Comparison of ENCODE assay signal across 23 cellular contexts in the genomic region with DNA sequence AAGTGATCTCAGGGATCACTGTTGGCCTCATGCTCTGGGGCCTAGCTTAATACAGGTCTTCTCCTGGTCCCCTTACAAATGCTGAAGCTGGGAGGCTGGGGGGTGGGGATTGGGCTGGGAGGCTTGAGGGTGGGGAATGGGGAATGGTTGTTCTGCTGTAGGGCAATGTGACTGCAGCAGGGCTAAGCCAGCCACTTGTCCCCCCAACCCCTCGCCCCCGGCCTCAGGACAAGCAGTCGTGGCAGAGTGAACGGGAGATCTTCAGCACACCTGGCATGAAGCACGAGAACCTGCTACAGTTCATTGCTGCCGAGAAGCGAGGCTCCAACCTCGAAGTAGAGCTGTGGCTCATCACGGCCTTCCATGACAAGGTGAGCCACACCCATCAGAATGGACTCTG. TPM values are rescaled to one million over a fixed set of nuclear protein-coding genes. Genes with fewer than 3 reads are reported as not detected.
DNase-seq lines count a peak whose midpoint lies in the region; ATAC-seq and TF ChIP-seq lines count a peak whose summit lies in the region.
"Had no signal": no experiment of that assay in that cellular context is flagged by ENCODE, and none has a peak within 500 bp of the region (broad histone marks: within the 10 kb centered on the region; RNA-seq: fewer than 3 reads in every experiment).

No MANE protein-coding gene starts in this region.

- H3K4me1 ChIP-seq in esophagus muscularis mucosa: peaks cover 0 to 9% (median 2%) of the 10 kb centered on the region in 4 donors
- H3K4me1 ChIP-seq: A549, BE2C had no signal

- no peak overlapping the region for H3K4me3 Mint-ChIP-seq in activated CD8-positive, alpha-beta memory T cell treated with anti-CD3 and anti-CD28 coated beads, Interleukin-2, amount 10 ng/mL, durations not matched to agents 7 days and 5 days
- no peak overlapping the region for H3K4me3 Mint-ChIP-seq in progenitor cell of endocrine pancreas (ENCODE audit: low read depth)
- H3K4me3 Mint-ChIP-seq: CD14-positive monocyte; CD4-positive, alpha-beta T cell; CD8-positive, alpha-beta memory T cell; GM23338; H9 had no signal

- intact Hi-C loops in esophagus muscularis mucosa (cut with DNase I): loop anchor here (2.0 kb wide), 1 partner anchor 132 kb away; the partner anchor contains the start of gene XYLB

- ATAC-seq in activated CD8-positive, alpha-beta memory T cell treated with anti-CD3 and anti-CD28 coated beads, Interleukin-2, amount 10 ng/mL, durations not matched to agents 7 days and 5 days: no peak

- peaks cover 6% of the 10 kb centered on the region for H3K36me3 Mint-ChIP-seq in activated CD8-positive, alpha-beta memory T cell treated with anti-CD3 and anti-CD28 coated beads, Interleukin-2, amount 10 ng/mL, durations not matched to agents 7 days and 5 days
- H3K36me3 Mint-ChIP-seq in progenitor cell of endocrine pancreas (ENCODE audit: insufficient read depth): peaks cover 20% of the 10 kb centered on the region

- no peaks in the 10 kb centered on the region for H3K27me3 Mint-ChIP-seq in activated CD8-positive, alpha-beta memory T cell treated with anti-CD3 and anti-CD28 coated beads, Interleukin-2, amount 10 ng/mL, durations not matched to agents 7 days and 5 days
- H3K27me3 Mint-ChIP-seq in progenitor cell of endocrine pancreas: no peaks in the 10 kb centered on the region
- H3K27me3 Mint-ChIP-seq: CD4-positive, alpha-beta T cell; CD8-positive, alpha-beta memory T cell had no signal

- H3K27me3 ChIP-seq in esophagus muscularis mucosa: no peaks in the 10 kb centered on the region
- H3K27me3 ChIP-seq: BE2C; BLaER1 treated with 17β-estradiol and CSF1 and Interleukin-3, amounts not matched to agents 10 nM and 100 nM had no signal

- TF ChIP-seq CTCF in esophagus muscularis mucosa (IDR thresholded peaks at IDR 0.05): no peak
- TF ChIP-seq CTCF in progenitor cell of endocrine pancreas (IDR thresholded peaks at IDR 0.05; ENCODE audit: unreplicated experiment): no peak

- no peaks in the 10 kb centered on the region for H3K4me1 Mint-ChIP-seq in activated CD8-positive, alpha-beta memory T cell treated with anti-CD3 and anti-CD28 coated beads, Interleukin-2, amount 10 ng/mL, durations not matched to agents 7 days and 5 days
- H3K4me1 Mint-ChIP-seq in progenitor cell of endocrine pancreas (ENCODE audit: low read depth): peaks cover 4% of the 10 kb centered on the region
- H3K4me1 Mint-ChIP-seq: CD14-positive monocyte had no signal

- TF ChIP-seq EP300 in esophagus muscularis mucosa (IDR thresholded peaks at IDR 0.05): no peak

- H3K9me3 Mint-ChIP-seq in activated CD8-positive, alpha-beta memory T cell treated with anti-CD3 and anti-CD28 coated beads, Interleukin-2, amount 10 ng/mL, durations not matched to agents 7 days and 5 days (ENCODE audit: low read depth): no peaks in the 10 kb centered on the region
- no peaks in the 10 kb centered on the region for H3K9me3 Mint-ChIP-seq in progenitor cell of endocrine pancreas (ENCODE audit: low read depth)
- H3K9me3 Mint-ChIP-seq: CD14-positive monocyte; CD4-positive, alpha-beta T cell; CD8-positive, alpha-beta memory T cell; H9 had no signal

- no peak for TF ChIP-seq POLR2A in esophagus muscularis mucosa (IDR thresholded peaks at IDR 0.05; ENCODE audit: low read depth)

- H3K4me3 ChIP-seq in esophagus muscularis mucosa: no peak overlapping the region
- H3K4me3 ChIP-seq: A549; BLaER1 treated with 17β-estradiol and CSF1 and Interleukin-3, amounts not matched to agents 10 nM and 100 nM; GM12878; GM23338 had no signal

- peaks cover 33 to 69% (median 58%) of the 10 kb centered on the region in 4 donors for H3K36me3 ChIP-seq in esophagus muscularis mucosa

- no peaks in the 10 kb centered on the region for H3K9me3 ChIP-seq in esophagus muscularis mucosa
- H3K9me3 ChIP-seq: A549; BE2C; BLaER1 treated with 17β-estradiol and CSF1 and Interleukin-3, amounts not matched to agents 10 nM and 100 nM had no signal

- CTCF ChIA-PET in activated CD8-positive, alpha-beta memory T cell treated with anti-CD3 and anti-CD28 coated beads, Interleukin-2, amount 10 ng/mL, durations not matched to agents 7 days and 5 days (lab: Charles Lee): interaction anchor here (1.4 to 5.2 kb wide), 4 partner anchors 16 to 611 kb away, joined by 3 to 78 read pairs (median 17); partner anchors contain the start of genes EXOG and XYLB

- 83% methylated on average over 4 of the region's 9 CpGs for WGBS in esophagus muscularis mucosa

- DNase-seq in activated CD8-positive, alpha-beta memory T cell treated with anti-CD3 and anti-CD28 coated beads, Interleukin-2, amount 10 ng/mL, durations not matched to agents 7 days and 5 days: peak; percentile 36
- DNase-seq in activated CD8-positive, alpha-beta memory T cell treated with anti-CD3 and anti-CD28 coated beads for 24 hours: no peak
- peak; percentile 86 for DNase-seq in esophagus muscularis mucosa (ENCODE audit: extremely low spot score)
- DNase-seq in progenitor cell of endocrine pancreas (ENCODE audit: low spot score, unreplicated experiment): no peak
- no peak for DNase-seq in NCI-H69 (lab: John Stamatoyannopoulos, UW)
- DNase-seq in NOMO-1 treated with DMSO at 0.1 percent for 48 hours (lab: John Stamatoyannopoulos, UW; ENCODE audit: unreplicated experiment): no peak
- no peak for DNase-seq in stimulated activated CD4-positive, alpha-beta T cell treated with anti-CD3 and anti-CD28 coated beads, Interleukin-2, amount 100 ng/mL, for 24 hours
- DNase-seq: 8988T; ACHN; AML-193; BE2C; CD4-positive, alpha-beta T cell; CD8-positive, alpha-beta memory T cell; DMS 273 treated with DMSO at 0.1 percent for 48 hours; DMS79; EL; GDM1; H9 had no signal

- H3K27ac ChIP-seq in esophagus muscularis mucosa (replicated peaks in 1 of 4): no peak overlapping the region
- H3K27ac ChIP-seq: A549; BLaER1 treated with 17β-estradiol and CSF1 and Interleukin-3, amounts not matched to agents 10 nM and 100 nM had no signal

- H3K27ac Mint-ChIP-seq in activated CD8-positive, alpha-beta memory T cell treated with anti-CD3 and anti-CD28 coated beads, Interleukin-2, amount 10 ng/mL, durations not matched to agents 7 days and 5 days: no peak overlapping the region
- H3K27ac Mint-ChIP-seq in progenitor cell of endocrine pancreas: peak overlapping the region; percentile 6
- H3K27ac Mint-ChIP-seq: CD4-positive, alpha-beta T cell; GM23338 had no signal

RNA-seq across cellular contexts. Expression of gene EXOG, which starts 17.2 kb away (rescaled TPM):
- 10 to 100 TPM; 19.7 to 23.8 TPM for total RNA-seq in activated CD8-positive, alpha-beta memory T cell treated with anti-CD3 and anti-CD28 coated beads, Interleukin-2, amount 10 ng/mL, durations not matched to agents 7 days and 5 days
- 10 to 100 TPM; 14.9 to 37.8 (median 30.8) TPM for total RNA-seq in esophagus muscularis mucosa
- 15.2 and 16.5 TPM in 2 replicates for total RNA-seq in progenitor cell of endocrine pancreas

RNA-seq across cellular contexts. Expression of gene ACVR2B, which starts 25.2 kb away (rescaled TPM):
- total RNA-seq in activated CD8-positive, alpha-beta memory T cell treated with anti-CD3 and anti-CD28 coated beads, Interleukin-2, amount 10 ng/mL, durations not matched to agents 7 days and 5 days: 1 to 10 TPM; 4.6 to 6.4 TPM
- total RNA-seq in esophagus muscularis mucosa (1 to 10 TPM; 3.8 to 9.8 (median 5.9) TPM), progenitor cell of endocrine pancreas (77.6 and 83.9 TPM in 2 replicates)

Comparison
In these comparisons a context has a peak if more than half of its experiments do, and no peak if none do; other contexts are left out.
1. DNase-seq: peak in activated CD8-positive, alpha-beta memory T cell treated with anti-CD3 and anti-CD28 coated beads, Interleukin-2, amount 10 ng/mL, durations not matched to agents 7 days and 5 days (single experiment) and esophagus muscularis mucosa (single experiment); none in activated CD8-positive, alpha-beta memory T cell treated with anti-CD3 and anti-CD28 coated beads for 24 hours (single experiment), progenitor cell of endocrine pancreas (single experiment), NCI-H69 (single experiment), NOMO-1 treated with DMSO at 0.1 percent for 48 hours (single experiment) and stimulated activated CD4-positive, alpha-beta T cell treated with anti-CD3 and anti-CD28 coated beads, Interleukin-2, amount 100 ng/mL, for 24 hours (0 of 2).